Comparison of ENCODE assay signal across 1 cellular context in genomic region chr2:24787532-24787931, GRCh38.
TF ChIP-seq lines count a peak whose summit lies in the region.

No MANE protein-coding gene starts in this region.

TF ChIP-seq in endothelial cell of umbilical vein, 7 proteins besides CTCF, POLR2A, EP300 and RAD21:
- TF ChIP-seq GATA2 (IDR thresholded peaks at IDR 0.05; ENCODE audit: insufficient read depth, insufficient read length, low read depth, low read length) (no peak), MYC (IDR thresholded peaks at IDR 0.05; ENCODE audit: low read depth, low read length) (no peak), JUN (IDR thresholded peaks at IDR 0.05; ENCODE audit: borderline replicate concordance, insufficient read depth, insufficient read length, low read depth) (no peak)
TF ChIP-seq in endothelial cell of umbilical vein: peak in this region for 0.
